Comparison of ENCODE assay signal across 17 cellular contexts in genomic region chr6:159590794-159591193, GRCh38.
DNase-seq lines count a peak whose midpoint lies in the region; ATAC-seq and TF ChIP-seq lines count a peak whose summit lies in the region.
"Had no signal": no experiment of that assay in that cellular context is flagged by ENCODE, and none has a peak within 500 bp of the region (broad histone marks: within the 10 kb centered on the region; RNA-seq: fewer than 3 reads in every experiment).

No MANE protein-coding gene starts in this region.

- intact Hi-C loops in left ventricle myocardium superior (cut with micrococcal nuclease) (no loop called here), Right ventricle myocardium superior (cut with DNase I) (no loop called here), PC-3 (cut with micrococcal nuclease) (no loop called here)

- no peaks in the 10 kb centered on the region for H3K27me3 ChIP-seq in neural progenitor cell
- peaks cover 11% of the 10 kb centered on the region for H3K27me3 ChIP-seq in PC-3 (ENCODE audit: low read length)
- H3K27me3 ChIP-seq: BLaER1 had no signal

- no peak overlapping the region for H3K4me2 ChIP-seq in neural progenitor cell
- no peak overlapping the region for H3K4me2 ChIP-seq in PC-3 (ENCODE audit: low read length)
- H3K4me2 ChIP-seq: BLaER1 had no signal

- H3K9me3 Mint-ChIP-seq in neural progenitor cell: no peaks in the 10 kb centered on the region
- H3K9me3 Mint-ChIP-seq: CD8-positive, alpha-beta T cell had no signal

- no peak overlapping the region for H3K4me3 Mint-ChIP-seq in neural progenitor cell
- H3K4me3 Mint-ChIP-seq: B cell; CD4-positive, CD25-positive, alpha-beta regulatory T cell; CD8-positive, alpha-beta T cell had no signal

- H3K9me2 ChIP-seq in PC-3 (replicated peaks; ENCODE audit: low read length): no peaks in the 10 kb centered on the region

- H3F3A ChIP-seq in neural progenitor cell (ENCODE audit: low read depth): no peaks in the 10 kb centered on the region
- no peaks in the 10 kb centered on the region for H3F3A ChIP-seq in PC-3 (ENCODE audit: low read length, unreplicated experiment)

- POLR2A ChIA-PET in PC-3 (lab: Charles Lee; ENCODE audit: unreplicated experiment): no interaction called here

- TF ChIP-seq CTCF in fibroblast of mammary gland (conservative IDR thresholded peaks at IDR 0.05; ENCODE audit: control insufficient read depth, insufficient read depth, low read depth, low read length) (no peak), neural progenitor cell (IDR thresholded peaks at IDR 0.05) (no peak), PC-3 (conservative IDR thresholded peaks at IDR 0.05; ENCODE audit: low read depth, low read length) (no peak)

- H3K27ac Mint-ChIP-seq in neural progenitor cell: no peak overlapping the region
- H3K27ac Mint-ChIP-seq: B cell; CD4-positive, CD25-positive, alpha-beta regulatory T cell; CD8-positive, alpha-beta T cell had no signal

- no TSS peak for BruUV-seq in PC-3 (replicated peaks; lab: Mats Ljungman, UMichigan)

- peaks cover 5% of the 10 kb centered on the region for H3K27me3 Mint-ChIP-seq in neural progenitor cell (ENCODE audit: insufficient read depth, low read depth)

- H3K36me3 Mint-ChIP-seq in neural progenitor cell: no peaks in the 10 kb centered on the region
- H3K36me3 Mint-ChIP-seq: CD4-positive, CD25-positive, alpha-beta regulatory T cell; CD8-positive, alpha-beta T cell had no signal

- H3K9ac ChIP-seq in neural progenitor cell (no peak overlapping the region), PC-3 (ENCODE audit: low read length) (no peak overlapping the region)
- H3K9ac ChIP-seq: BLaER1 had no signal

- peaks cover 13% of the 10 kb centered on the region for H3K4me1 Mint-ChIP-seq in neural progenitor cell
- H3K4me1 Mint-ChIP-seq: B cell had no signal

- DNase-seq in left ventricle myocardium superior (peak; percentile 34), Right ventricle myocardium superior (no peak), fibroblast of mammary gland (ENCODE audit: low read depth) (peak; percentile 25), neural progenitor cell (ENCODE audit: low spot score) (peak; percentile 26), PC-3 (no peak), HT-29 (ENCODE audit: low spot score) (no peak)
- DNase-seq: Caco-2; CD4-positive, CD25-positive, alpha-beta regulatory T cell; CD8-positive, alpha-beta T cell; DMS153; DND-41; H7; HCEC 1CT had no signal

- H3K36me3 ChIP-seq in neural progenitor cell (no peaks in the 10 kb centered on the region), PC-3 (ENCODE audit: low read depth, low read length) (no peaks in the 10 kb centered on the region)
- H3K36me3 ChIP-seq: BLaER1 had no signal

- H3K27ac ChIP-seq in neural progenitor cell: no peak overlapping the region
- no peak overlapping the region for H3K27ac ChIP-seq in PC-3 (ENCODE audit: low read length)
- H3K27ac ChIP-seq: 22Rv1, BLaER1, C4-2B had no signal

- H3K4me3 ChIP-seq in fibroblast of mammary gland (ENCODE audit: control insufficient read depth, low read depth, low read length) (no peak overlapping the region), neural progenitor cell (no peak overlapping the region), PC-3 (ENCODE audit: low read length) (no peak overlapping the region)
- H3K4me3 ChIP-seq: BLaER1 had no signal

- H3K4me1 ChIP-seq in neural progenitor cell (no peaks in the 10 kb centered on the region), PC-3 (ENCODE audit: insufficient read depth, low read length) (peaks cover 20% of the 10 kb centered on the region)
- H3K4me1 ChIP-seq: BLaER1, Caco-2 had no signal

- H3K79me2 ChIP-seq in neural progenitor cell (ENCODE audit: low read depth): no peaks in the 10 kb centered on the region
- no peaks in the 10 kb centered on the region for H3K79me2 ChIP-seq in PC-3 (ENCODE audit: low read length)

- ATAC-seq in left ventricle myocardium superior (peak; percentile 55), Right ventricle myocardium superior (ENCODE audit: poor library complexity) (no peak), PC-3 (no peak)
- ATAC-seq: CD8-positive, alpha-beta T cell had no signal

- H2AFZ ChIP-seq in neural progenitor cell (replicated peaks): no peak overlapping the region
- H2AFZ ChIP-seq in PC-3 (ENCODE audit: low read length): no peak overlapping the region

- CTCF ChIA-PET in PC-3 (lab: Charles Lee): no interaction called here

- H4K20me1 ChIP-seq in neural progenitor cell (ENCODE audit: low read depth) (no peaks in the 10 kb centered on the region), PC-3 (ENCODE audit: low read length) (no peaks in the 10 kb centered on the region)
- H4K20me1 ChIP-seq: BLaER1 had no signal

- H3K9me3 ChIP-seq in neural progenitor cell (ENCODE audit: low read depth) (no peaks in the 10 kb centered on the region), PC-3 (ENCODE audit: low read length) (no peaks in the 10 kb centered on the region)
- H3K9me3 ChIP-seq: BLaER1, Caco-2 had no signal

Comparison
In these comparisons a context has a peak if more than half of its experiments do, and no peak if none do; other contexts are left out.
1. DNase-seq: peak in left ventricle myocardium superior (single experiment), fibroblast of mammary gland (single experiment) and neural progenitor cell (single experiment); none in Right ventricle myocardium superior (single experiment), PC-3 (single experiment) and HT-29 (single experiment).